In genomic region chrX:66633541-66633940, GRCh38 we compare ENCODE assay signal across 22 cellular contexts. TPM values are rescaled to one million over a fixed set of nuclear protein-coding genes. Genes with fewer than 3 reads are reported as not detected.
DNase-seq lines count a peak whose midpoint lies in the region; ATAC-seq, FAIRE-seq and TF ChIP-seq lines count a peak whose summit lies in the region.
"Had no signal": no experiment of that assay in that cellular context is flagged by ENCODE, and none has a peak within 500 bp of the region (broad histone marks: within the 10 kb centered on the region; RNA-seq: fewer than 3 reads in every experiment).

No MANE protein-coding gene starts in this region.

- H3K9me3 Mint-ChIP-seq in natural killer cell: no peaks in the 10 kb centered on the region
- H3K9me3 Mint-ChIP-seq in activated CD4-positive, alpha-beta memory T cell treated with anti-CD3 and anti-CD28 coated beads for 36 hours: no peaks in the 10 kb centered on the region
- H3K9me3 Mint-ChIP-seq: activated naive CD4-positive, alpha-beta T cell treated with anti-CD3 and anti-CD28 coated beads, Interleukin-2, amount 50 U/mL, for 24 hours; stimulated activated naive B cell treated with anti-CD40 and anti-IgM and Interleukin-4, amounts not matched to agents 10 μg/mL and 1 μg/mL and 100 μg/mL, for 72 hours had no signal

- no peak overlapping the region for H3K27ac Mint-ChIP-seq in natural killer cell
- no peak overlapping the region for H3K27ac Mint-ChIP-seq in activated CD4-positive, alpha-beta memory T cell treated with anti-CD3 and anti-CD28 coated beads for 36 hours
- H3K27ac Mint-ChIP-seq: activated naive CD4-positive, alpha-beta T cell treated with anti-CD3 and anti-CD28 coated beads, Interleukin-2, amount 50 U/mL, for 24 hours; H9; neural progenitor cell; stimulated activated naive B cell treated with anti-CD40 and anti-IgM and Interleukin-4, amounts not matched to agents 10 μg/mL and 1 μg/mL and 100 μg/mL, for 72 hours; T-helper 17 cell had no signal

- ATAC-seq in natural killer cell: no peak
- ATAC-seq: esophagus mucosa; stimulated activated naive B cell treated with anti-CD40 and anti-IgM and Interleukin-4, amounts not matched to agents 10 μg/mL and 1 μg/mL and 100 μg/mL, for 72 hours; T-helper 17 cell had no signal

- H3K4me3 ChIP-seq in bronchial epithelial cell (ENCODE audit: low read depth, low read length): no peak overlapping the region
- H3K4me3 ChIP-seq: coronary artery, neural progenitor cell, Peyer's patch, sigmoid colon, vagina had no signal

- intact Hi-C loops in natural killer cell (cut with micrococcal nuclease): no loop called here
- intact Hi-C loops in activated CD4-positive, alpha-beta memory T cell treated with anti-CD3 and anti-CD28 coated beads for 36 hours (cut with micrococcal nuclease): no loop called here

- H3K27me3 ChIP-seq in bronchial epithelial cell (ENCODE audit: control insufficient read depth, insufficient read depth, low read length): no peaks in the 10 kb centered on the region
- H3K27me3 ChIP-seq: neural progenitor cell, Peyer's patch, sigmoid colon, vagina had no signal

- H3K4me1 Mint-ChIP-seq in natural killer cell: peaks cover 0 to 2% of the 10 kb centered on the region in 2 donors
- peaks cover under 1% of the 10 kb centered on the region for H3K4me1 Mint-ChIP-seq in activated CD4-positive, alpha-beta memory T cell treated with anti-CD3 and anti-CD28 coated beads for 36 hours (ENCODE audit: low read depth)
- H3K4me1 Mint-ChIP-seq: activated naive CD4-positive, alpha-beta T cell treated with anti-CD3 and anti-CD28 coated beads, Interleukin-2, amount 50 U/mL, for 24 hours had no signal

- H3K27me3 Mint-ChIP-seq in natural killer cell (ENCODE audit: low read depth in 2 of 2): no peaks in the 10 kb centered on the region
- H3K27me3 Mint-ChIP-seq in activated CD4-positive, alpha-beta memory T cell treated with anti-CD3 and anti-CD28 coated beads for 36 hours: no peaks in the 10 kb centered on the region
- H3K27me3 Mint-ChIP-seq: activated naive CD4-positive, alpha-beta T cell treated with anti-CD3 and anti-CD28 coated beads, Interleukin-2, amount 50 U/mL, for 24 hours; T-helper 17 cell had no signal

- peak; percentile 16 for DNase-seq in AG08395 (ENCODE audit: low spot score)
- peak; percentile 73 for DNase-seq in LHCN-M2 (ENCODE audit: low read depth)
- peak; percentile 78 for DNase-seq in bronchial epithelial cell (ENCODE audit: low read depth)
- peak; percentile 40 for DNase-seq in kidney tubule cell (ENCODE audit: low spot score)
- DNase-seq in activated CD4-positive, alpha-beta T cell treated with anti-CD3 and anti-CD28 coated beads for 48 hours: no peak
- DNase-seq in T-helper 9 cell: no peak
- DNase-seq in natural killer cell: no peak
- no peak for DNase-seq in activated CD4-positive, alpha-beta memory T cell treated with anti-CD3 and anti-CD28 coated beads for 36 hours
- DNase-seq: activated CD4-positive, alpha-beta T cell treated with anti-CD3 and anti-CD28 coated beads for 1 hour; H9; mesendoderm; NCI-H2029; NCI-H526 treated with DMSO at 0.1 percent for 48 hours; Peyer's patch; sigmoid colon; stimulated activated naive B cell treated with anti-CD40 and anti-IgM and Interleukin-4, amounts not matched to agents 10 μg/mL and 1 μg/mL and 100 μg/mL, for 72 hours; T-helper 17 cell had no signal

- no peaks in the 10 kb centered on the region for H3K36me3 ChIP-seq in bronchial epithelial cell (ENCODE audit: control insufficient read depth, insufficient read depth, low read length)
- H3K36me3 ChIP-seq: neural progenitor cell, Peyer's patch, sigmoid colon, vagina had no signal

- CTCF ChIA-PET in activated CD4-positive, alpha-beta memory T cell treated with anti-CD3 and anti-CD28 coated beads for 36 hours (lab: Charles Lee): no interaction called here

- no peak overlapping the region for H3K4me3 Mint-ChIP-seq in natural killer cell
- H3K4me3 Mint-ChIP-seq in activated CD4-positive, alpha-beta memory T cell treated with anti-CD3 and anti-CD28 coated beads for 36 hours: no peak overlapping the region
- H3K4me3 Mint-ChIP-seq: activated naive CD4-positive, alpha-beta T cell treated with anti-CD3 and anti-CD28 coated beads, Interleukin-2, amount 50 U/mL, for 24 hours; H9; neural progenitor cell; stimulated activated naive B cell treated with anti-CD40 and anti-IgM and Interleukin-4, amounts not matched to agents 10 μg/mL and 1 μg/mL and 100 μg/mL, for 72 hours; T-helper 17 cell had no signal

- no peak for FAIRE-seq in bronchial epithelial cell (lab: Jason Lieb, UNC)

- TF ChIP-seq CTCF in bronchial epithelial cell (IDR thresholded peaks at IDR 0.05; ENCODE audit: insufficient read depth, low read length, severe bottlenecking) (no peak), natural killer cell (IDR thresholded peaks at IDR 0.05) (no peak)

- no peaks in the 10 kb centered on the region for H3K36me3 Mint-ChIP-seq in natural killer cell
- no peaks in the 10 kb centered on the region for H3K36me3 Mint-ChIP-seq in activated CD4-positive, alpha-beta memory T cell treated with anti-CD3 and anti-CD28 coated beads for 36 hours
- H3K36me3 Mint-ChIP-seq: activated naive CD4-positive, alpha-beta T cell treated with anti-CD3 and anti-CD28 coated beads, Interleukin-2, amount 50 U/mL, for 24 hours; neural progenitor cell; stimulated activated naive B cell treated with anti-CD40 and anti-IgM and Interleukin-4, amounts not matched to agents 10 μg/mL and 1 μg/mL and 100 μg/mL, for 72 hours had no signal

- POLR2A ChIA-PET in activated CD4-positive, alpha-beta memory T cell treated with anti-CD3 and anti-CD28 coated beads for 36 hours (lab: Charles Lee): no interaction called here

RNA-seq across cellular contexts. Expression of gene EDA2R, which starts 5.3 kb away (rescaled TPM):
- 27.2 and 27.8 TPM in 2 replicates for total RNA-seq in LHCN-M2 (2014; rRNA removed)
- 8.3 TPM for polyA plus RNA-seq in LHCN-M2 (2012)
- 3.8 and 5.3 TPM in 2 replicates for total RNA-seq in bronchial epithelial cell
- under 1 TPM; 0.07 to 0.43 (median 0.43) TPM for total RNA-seq in natural killer cell
- total RNA-seq in activated CD4-positive, alpha-beta memory T cell treated with anti-CD3 and anti-CD28 coated beads for 36 hours: 1 to 10 TPM; 1.1 to 1.3 TPM

Comparison
In these comparisons a context has a peak if more than half of its experiments do, and no peak if none do; other contexts are left out.
1. DNase-seq: peak in AG08395 (single experiment), LHCN-M2 (single experiment), bronchial epithelial cell (single experiment) and kidney tubule cell (single experiment); none in activated CD4-positive, alpha-beta T cell treated with anti-CD3 and anti-CD28 coated beads for 48 hours (single experiment), T-helper 9 cell (single experiment), natural killer cell (single experiment) and activated CD4-positive, alpha-beta memory T cell treated with anti-CD3 and anti-CD28 coated beads for 36 hours (single experiment).